In genomic region chr10:105354010-105354409, GRCh38 we compare ENCODE assay signal across 23 cellular contexts.
"Had no signal": no experiment of that assay in that cellular context is flagged by ENCODE, and none has a peak within 500 bp of the region (broad histone marks: within the 10 kb centered on the region; RNA-seq: fewer than 3 reads in every experiment).

No MANE protein-coding gene starts in this region.

- H3K36me3 ChIP-seq: MG63 had no signal

- FAIRE-seq: HepG2 had no signal

- DNase-seq: IMR-90; Karpas-422; KG1; MG63; NCI-H1092; NCI-H1436; NCI-H187; NCI-H2029; NCI-H2081 treated with DMSO at 0.1 percent for 48 hours; NCI-H2171; NCI-H226; NCI-H446; NCI-H510A; NCI-H524 treated with DMSO at 0.1 percent for 48 hours; NCI-H748 treated with DMSO at 0.1 percent for 48 hours; NK-92 treated with Interleukin-12 subunit alpha and Interleukin-12 subunit beta, amount 100 ng/mL, for 24 hours; PC-3; SHP77; SK-N-SH; SW 1271 had no signal

- H3K4me3 ChIP-seq: MG63 had no signal

- ATAC-seq: HepG2, Panc1, PC-3 had no signal

- H3K27ac ChIP-seq: RWPE1 had no signal

- H3K27me3 ChIP-seq: MG63 had no signal

- H3K9me3 ChIP-seq: MG63, SK-N-SH had no signal
